24 cellular contexts compared by ENCODE assay signal in the genomic region with DNA sequence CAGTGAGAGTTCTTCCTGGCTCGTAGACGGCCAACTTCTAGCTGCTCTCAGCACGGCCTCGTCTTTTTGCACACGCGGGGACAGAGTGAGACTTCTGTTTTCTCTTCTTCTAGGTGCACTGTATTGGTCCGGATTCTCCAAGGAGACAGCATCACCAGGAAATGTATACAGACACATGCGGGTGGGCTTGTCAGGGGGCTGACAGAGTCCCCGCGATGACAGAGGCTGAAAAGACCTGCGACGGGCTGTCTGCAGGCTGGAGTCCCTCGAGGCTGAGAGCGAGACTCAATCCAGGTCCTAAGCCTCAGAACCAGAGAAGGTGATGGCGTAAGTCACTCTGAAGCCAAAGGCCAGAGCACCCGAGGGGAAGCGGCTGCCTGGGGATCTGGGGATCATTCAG.
"Had no signal": no experiment of that assay in that cellular context is flagged by ENCODE, and none has a peak within 500 bp of the region (broad histone marks: within the 10 kb centered on the region; RNA-seq: fewer than 3 reads in every experiment).

No MANE protein-coding gene starts in this region.

- FAIRE-seq: endothelial cell of umbilical vein had no signal

- H3K27ac ChIP-seq: colonic mucosa, esophagus muscularis mucosa, foreskin keratinocyte, gastroesophageal sphincter, heart left ventricle, hepatocyte, neutrophil, parathyroid adenoma, prostate gland, skin epidermis, spleen, testis, tibial artery had no signal

- H3K9me3 ChIP-seq: colonic mucosa, neutrophil, prostate gland, testis had no signal

- DNase-seq: colonic mucosa; effector CD8-positive, alpha-beta T cell; foreskin keratinocyte; heart left ventricle; kidney glomerular epithelial cell; left colon; naive thymus-derived CD4-positive, alpha-beta T cell; right cardiac atrium; spleen; stimulated activated CD4-positive, alpha-beta T cell treated with anti-CD3 and anti-CD28 coated beads, Interleukin-4, amount 100 ng/mL, for 4 hours; stimulated activated naive CD8-positive, alpha-beta T cell treated with anti-CD3 and anti-CD28 coated beads, Interleukin-15, Interleukin-2, amounts not matched to agents 100 U/mL and 50 U/mL, for 24 hours; substantia nigra; testis had no signal

- ATAC-seq: foreskin keratinocyte; gastroesophageal sphincter; heart left ventricle; left colon; naive thymus-derived CD4-positive, alpha-beta T cell; right cardiac atrium; stimulated activated memory B cell treated with anti-CD40 and anti-IgM and Interleukin-4, amounts not matched to agents 10 μg/mL and 1 μg/mL and 100 μg/mL, for 72 hours; stimulated activated naive CD8-positive, alpha-beta T cell treated with anti-CD3 and anti-CD28 coated beads, Interleukin-15, Interleukin-2, amounts not matched to agents 100 U/mL and 50 U/mL, for 24 hours had no signal

- H3K36me3 ChIP-seq: colonic mucosa, esophagus muscularis mucosa, gastroesophageal sphincter, heart left ventricle, neutrophil, prostate gland, spleen, tibial artery had no signal

- H3K27me3 ChIP-seq: colonic mucosa, foreskin keratinocyte, hepatocyte, neutrophil, testis had no signal

- H3K4me3 ChIP-seq: colonic mucosa, esophagus muscularis mucosa, gastroesophageal sphincter, heart left ventricle, hepatocyte, lung, prostate gland, skin epidermis, spleen, testis, tibial artery had no signal

- H3K9ac ChIP-seq: parathyroid adenoma had no signal

- H3K4me1 ChIP-seq: colonic mucosa, esophagus muscularis mucosa, foreskin keratinocyte, gastroesophageal sphincter, heart left ventricle, parathyroid adenoma, prostate gland, spleen, testis, tibial artery had no signal
